Comparison of ENCODE assay signal across 9 cellular contexts in genomic region chr7:37408241-37408884, GRCh38. TPM values are rescaled to one million over a fixed set of nuclear protein-coding genes. Genes with fewer than 3 reads are reported as not detected.
DNase-seq lines count a peak whose midpoint lies in the region; ATAC-seq and TF ChIP-seq lines count a peak whose summit lies in the region.
"Had no signal": no experiment of that assay in that cellular context is flagged by ENCODE, and none has a peak within 500 bp of the region (broad histone marks: within the 10 kb centered on the region; RNA-seq: fewer than 3 reads in every experiment).

No MANE protein-coding gene starts in this region.

- DNase-seq in stimulated activated CD4-positive, alpha-beta T cell treated with anti-CD3 and anti-CD28 coated beads, Interleukin-15, amount 100 ng/mL, for 24 hours: peak; percentile 36
- no peak for DNase-seq in stimulated activated CD4-positive, alpha-beta T cell treated with anti-CD3 and anti-CD28 coated beads, Interleukin-1b, Interleukin-23, amount 100 ng/mL, for 48 hours
- peak; percentile 46 for DNase-seq in NOMO-1 treated with dmso at 0.1 percent for 144 hours (lab: John Stamatoyannopoulos, UW; ENCODE audit: unreplicated experiment)
- DNase-seq in central memory CD8-positive, alpha-beta T cell (ENCODE audit: low spot score in 2 of 2): no peak
- DNase-seq in upper lobe of right lung: no peak
- DNase-seq in NCI-H2081 treated with DMSO at 0.1 percent for 48 hours (lab: John Stamatoyannopoulos, UW): no peak
- no peak for DNase-seq in NCI-H1417 (lab: John Stamatoyannopoulos, UW)
- DNase-seq in cerebellum (ENCODE audit: low spot score): no peak
- DNase-seq: aorta had no signal

- TF ChIP-seq CTCF in upper lobe of right lung (IDR thresholded peaks at IDR 0.05): no peak

- peaks cover 5% of the 10 kb centered on the region for H3K9me3 Mint-ChIP-seq in central memory CD8-positive, alpha-beta T cell

- peaks cover 56% of the 10 kb centered on the region for H3K4me1 Mint-ChIP-seq in central memory CD8-positive, alpha-beta T cell

- peaks cover 41% of the 10 kb centered on the region for H3K4me1 ChIP-seq in upper lobe of right lung

- H3K36me3 Mint-ChIP-seq in central memory CD8-positive, alpha-beta T cell (ENCODE audit: insufficient read depth): peaks cover 5% of the 10 kb centered on the region

- no peak overlapping the region for H3K4me3 ChIP-seq in upper lobe of right lung

- intact Hi-C loops in upper lobe of right lung (cut with DNase I): no loop called here

- peak; percentile 22 for ATAC-seq in central memory CD8-positive, alpha-beta T cell (replicated peaks; ENCODE audit: extremely low read depth, poor library complexity, severe bottlenecking)
- peak; percentile 14 for ATAC-seq in upper lobe of right lung

- no peaks in the 10 kb centered on the region for H3K9me3 ChIP-seq in upper lobe of right lung

- H3K27me3 Mint-ChIP-seq in central memory CD8-positive, alpha-beta T cell: no peaks in the 10 kb centered on the region

- H3K27ac ChIP-seq in upper lobe of right lung: peak overlapping the region; percentile 15

- H3K36me3 ChIP-seq in upper lobe of right lung: no peaks in the 10 kb centered on the region

- H3K27ac Mint-ChIP-seq in central memory CD8-positive, alpha-beta T cell (ENCODE audit: low read depth): peak overlapping the region; percentile 67

- H3K27me3 ChIP-seq in upper lobe of right lung: no peaks in the 10 kb centered on the region

- H3K4me3 Mint-ChIP-seq in central memory CD8-positive, alpha-beta T cell: peak overlapping the region; percentile 69

RNA-seq across cellular contexts. Expression of gene ELMO1, which starts 40.3 kb away (rescaled TPM):
- 53.8 TPM for total RNA-seq in upper lobe of right lung
- total RNA-seq in cerebellum: 96.8 TPM

Comparison
In these comparisons a context has a peak if more than half of its experiments do, and no peak if none do; other contexts are left out.
1. DNase-seq: peak in stimulated activated CD4-positive, alpha-beta T cell treated with anti-CD3 and anti-CD28 coated beads, Interleukin-15, amount 100 ng/mL, for 24 hours (single experiment) and NOMO-1 treated with dmso at 0.1 percent for 144 hours (single experiment); none in stimulated activated CD4-positive, alpha-beta T cell treated with anti-CD3 and anti-CD28 coated beads, Interleukin-1b, Interleukin-23, amount 100 ng/mL, for 48 hours (single experiment), central memory CD8-positive, alpha-beta T cell (0 of 2), upper lobe of right lung (single experiment), NCI-H2081 treated with DMSO at 0.1 percent for 48 hours (single experiment), NCI-H1417 (0 of 3) and cerebellum (single experiment).